In genomic region chr19:2887391-2887914, GRCh38 we compare ENCODE assay signal across 8 cellular contexts. TPM values are rescaled to one million over a fixed set of nuclear protein-coding genes. Genes with fewer than 3 reads are reported as not detected.
DNase-seq lines count a peak whose midpoint lies in the region; ATAC-seq, FAIRE-seq and TF ChIP-seq lines count a peak whose summit lies in the region.

No MANE protein-coding gene starts in this region.

- ATAC-seq in GM18873 (IDR thresholded peaks at IDR 0.05; ENCODE audit: low FRiP score, unreplicated experiment): no peak

- no peaks in the 10 kb centered on the region for H3K36me3 ChIP-seq in brain microvascular endothelial cell (replicated peaks)
- no peaks in the 10 kb centered on the region for H3K36me3 ChIP-seq in keratinocyte (ENCODE audit: control insufficient read depth in 2 of 2, extremely low read depth in 1 of 2, insufficient read depth in 2 of 2, low read length in 2 of 2)
- no peaks in the 10 kb centered on the region for H3K36me3 ChIP-seq in suprapubic skin

- H3K9me3 ChIP-seq in keratinocyte (ENCODE audit: control insufficient read depth, low read depth, low read length) (no peaks in the 10 kb centered on the region), suprapubic skin (no peaks in the 10 kb centered on the region)

- peak overlapping the region; percentile 2 for H3K4me2 ChIP-seq in keratinocyte (ENCODE audit: control insufficient read depth, extremely low read depth, insufficient read depth, low read depth, low read length)

- FAIRE-seq in keratinocyte (lab: Jason Lieb, UNC): peak; percentile 39

- no peak overlapping the region for H3K9ac ChIP-seq in keratinocyte (ENCODE audit: control insufficient read depth, extremely low read depth, insufficient read depth, low read length)

- H3K4me1 ChIP-seq in keratinocyte (ENCODE audit: control insufficient read depth, extremely low read depth, insufficient read depth, low read length) (no peaks in the 10 kb centered on the region), suprapubic skin (peaks cover 7% of the 10 kb centered on the region)

- no peaks in the 10 kb centered on the region for H4K20me1 ChIP-seq in keratinocyte (ENCODE audit: control insufficient read depth, extremely low read depth, insufficient read depth, low read length)

- TF ChIP-seq EP300 in suprapubic skin (IDR thresholded peaks at IDR 0.05): no peak

- no peaks in the 10 kb centered on the region for H3K9me1 ChIP-seq in keratinocyte (ENCODE audit: control insufficient read depth, extremely low read depth, insufficient read depth, low read length)

- no peaks in the 10 kb centered on the region for H3K79me2 ChIP-seq in keratinocyte (ENCODE audit: control insufficient read depth, insufficient read depth, low read length)

- TF ChIP-seq CTCF in brain microvascular endothelial cell (IDR thresholded peaks at IDR 0.05; ENCODE audit: low read depth, low read length, missing control alignments): peak; percentile 61
- peak; percentile 8 to 66 (median 47) for TF ChIP-seq CTCF in keratinocyte (optimal IDR thresholded peaks at IDR 0.05 in 1 of 3, IDR thresholded peaks at IDR 0.05 in 1 of 3, conservative IDR thresholded peaks at IDR 0.05 in 1 of 3; ENCODE audit: extremely low read depth in 1 of 3, insufficient read depth in 2 of 3, low read length in 3 of 3)
- TF ChIP-seq CTCF in suprapubic skin (IDR thresholded peaks at IDR 0.05): peak; percentile 25 to 57

- in situ Hi-C loops in brain microvascular endothelial cell (cut with HindIII; ENCODE audit: low pct_ligation_motif_present, low sequenced_read_pairs): no loop called here

- H3K27ac ChIP-seq in brain microvascular endothelial cell (no peak overlapping the region), keratinocyte (ENCODE audit: control insufficient read depth, insufficient read depth, low read length) (no peak overlapping the region), suprapubic skin (no peak overlapping the region)

- no peak for TF ChIP-seq POLR2A in suprapubic skin (IDR thresholded peaks at IDR 0.05)

- no peak overlapping the region for H2AFZ ChIP-seq in keratinocyte (ENCODE audit: control insufficient read depth, low read length)

- H3K4me3 ChIP-seq in brain microvascular endothelial cell (ENCODE audit: low read depth, low read length) (no peak overlapping the region), keratinocyte (ENCODE audit: control insufficient read depth in 2 of 3, extremely low read depth in 1 of 3, insufficient read depth in 2 of 3, low read depth in 1 of 3, low read length in 3 of 3) (no peak overlapping the region), suprapubic skin (no peak overlapping the region)

- dilution Hi-C loops in keratinocyte (cut with MboI; ENCODE audit: extremely low pct_ligation_motif_present, low sequenced_read_pairs): no loop called here

- H3K27me3 ChIP-seq in brain microvascular endothelial cell (replicated peaks) (no peaks in the 10 kb centered on the region), keratinocyte (ENCODE audit: control insufficient read depth, extremely low read depth, insufficient read depth, low read length) (no peaks in the 10 kb centered on the region), suprapubic skin (no peaks in the 10 kb centered on the region)

- DNase-seq in DMS79 (lab: John Stamatoyannopoulos, UW) (peak; percentile 28), HT1080 (ENCODE audit: low read depth) (peak; percentile 30), NCI-H774 (lab: John Stamatoyannopoulos, UW) (peak; percentile 66), brain microvascular endothelial cell (peak; percentile 29), keratinocyte (ENCODE audit: low read depth, low spot score) (no peak), suprapubic skin (ENCODE audit: low spot score in 2 of 2) (no peak)
- DNase-seq in effector CD8-positive, alpha-beta T cell (lab: John Stamatoyannopoulos, UW): no peak

- WGBS in suprapubic skin: 16% methylated on average over 9 of the region's 9 CpGs

RNA-seq across cellular contexts. Expression of gene ZNF57, which starts 13.3 kb away (rescaled TPM):
- not detected in 2 replicates for total RNA-seq in HT1080 (2014; rRNA removed; shearing (Covaris generic))
- 0.24 and 0.29 TPM in 2 replicates for polyA plus RNA-seq in HT1080 (2015; cell fraction: cytosol; rRNA removed)
- polyA plus RNA-seq in HT1080 (2015; cell fraction: nucleus; rRNA removed): 0.67 and 0.75 TPM in 2 replicates
- 9.4 to 10.1 TPM (median 9.7 TPM) in 3 replicates for polyA plus RNA-seq in keratinocyte
- 13.6 TPM for polyA plus RNA-seq in keratinocyte (2011; ENCODE audit: low read depth)
- polyA plus RNA-seq in keratinocyte (2011; cell fraction: cytosol; rRNA removed): 5.2 and 9.5 TPM in 2 replicates
- 10.3 and 10.9 TPM in 2 replicates for polyA plus RNA-seq in keratinocyte (2011; cell fraction: nucleus; rRNA removed)
- polyA plus RNA-seq in keratinocyte (2012; ENCODE audit: low replicate concordance): 6.6 and 16.9 TPM in 2 replicates
- polyA minus RNA-seq in keratinocyte: 3.3 to 15.6 TPM (median 15.3 TPM) in 3 replicates
- polyA minus RNA-seq in keratinocyte (2011; cell fraction: cytosol; rRNA and poly(A)+ RNA removed): 8.6 TPM
- polyA minus RNA-seq in keratinocyte (2011; cell fraction: nucleus; rRNA and poly(A)+ RNA removed): 6.0 and 9.4 TPM in 2 replicates
- total RNA-seq in suprapubic skin: 10 to 100 TPM; 16.2 to 46.2 (median 23.4) TPM

RNA-seq across cellular contexts. Expression of gene ZNF556, which starts 20.3 kb away (rescaled TPM):
- total RNA-seq in HT1080 (2014; rRNA removed; shearing (Covaris generic)): 0.03 TPM in 1 of 2 replicates, not detected in the other
- not detected in 2 replicates for polyA plus RNA-seq in HT1080 (2015; cell fraction: cytosol; rRNA removed)
- not detected in 2 replicates for polyA plus RNA-seq in HT1080 (2015; cell fraction: nucleus; rRNA removed)
- 0.01 to 0.05 TPM in 2 of 3 replicates, not detected in the other for polyA plus RNA-seq in keratinocyte
- 0.19 TPM for polyA plus RNA-seq in keratinocyte (2011; ENCODE audit: low read depth)
- polyA plus RNA-seq in keratinocyte (2011; cell fraction: cytosol; rRNA removed): not detected in 2 replicates
- polyA plus RNA-seq in keratinocyte (2011; cell fraction: nucleus; rRNA removed): 0.05 TPM in 1 of 2 replicates, not detected in the other
- not detected in 2 replicates for polyA plus RNA-seq in keratinocyte (2012; ENCODE audit: low replicate concordance)
- polyA minus RNA-seq in keratinocyte: 0.03 to 0.10 TPM in 2 of 3 replicates, not detected in the other
- not detected for polyA minus RNA-seq in keratinocyte (2011; cell fraction: cytosol; rRNA and poly(A)+ RNA removed)
- not detected in 2 replicates for polyA minus RNA-seq in keratinocyte (2011; cell fraction: nucleus; rRNA and poly(A)+ RNA removed)
- not detected for total RNA-seq in suprapubic skin

RNA-seq across cellular contexts. Expression of gene ZNF555, which starts 46.2 kb away (rescaled TPM):
- total RNA-seq in HT1080 (2014; rRNA removed; shearing (Covaris generic)): 0.11 and 1.0 TPM in 2 replicates
- 0.59 and 0.67 TPM in 2 replicates for polyA plus RNA-seq in HT1080 (2015; cell fraction: cytosol; rRNA removed)
- 0.91 and 1.5 TPM in 2 replicates for polyA plus RNA-seq in HT1080 (2015; cell fraction: nucleus; rRNA removed)
- 3.3 to 4.3 TPM (median 3.9 TPM) in 3 replicates for polyA plus RNA-seq in keratinocyte
- 1.2 TPM for polyA plus RNA-seq in keratinocyte (2011; ENCODE audit: low read depth)
- polyA plus RNA-seq in keratinocyte (2011; cell fraction: cytosol; rRNA removed): 1.6 and 3.7 TPM in 2 replicates
- 6.0 TPM in 2 replicates for polyA plus RNA-seq in keratinocyte (2011; cell fraction: nucleus; rRNA removed)
- polyA plus RNA-seq in keratinocyte (2012; ENCODE audit: low replicate concordance): 3.0 and 4.6 TPM in 2 replicates
- polyA minus RNA-seq in keratinocyte: 2.3 to 5.9 TPM (median 4.9 TPM) in 3 replicates
- 4.2 TPM for polyA minus RNA-seq in keratinocyte (2011; cell fraction: cytosol; rRNA and poly(A)+ RNA removed)
- polyA minus RNA-seq in keratinocyte (2011; cell fraction: nucleus; rRNA and poly(A)+ RNA removed): 2.1 and 7.1 TPM in 2 replicates
- 1 to 10 TPM; 2.5 to 7.6 (median 4.5) TPM for total RNA-seq in suprapubic skin

RNA-seq across cellular contexts. Expression of gene ZNF77, which starts 57.3 kb away (rescaled TPM):
- total RNA-seq in HT1080 (2014; rRNA removed; shearing (Covaris generic)): 0.07 TPM in 1 of 2 replicates, not detected in the other
- polyA plus RNA-seq in HT1080 (2015; cell fraction: cytosol; rRNA removed): 1.4 and 1.5 TPM in 2 replicates
- 2.1 and 3.0 TPM in 2 replicates for polyA plus RNA-seq in HT1080 (2015; cell fraction: nucleus; rRNA removed)
- polyA plus RNA-seq in keratinocyte: 4.7 to 6.0 TPM (median 5.2 TPM) in 3 replicates
- 4.2 TPM for polyA plus RNA-seq in keratinocyte (2011; ENCODE audit: low read depth)
- 2.6 and 4.2 TPM in 2 replicates for polyA plus RNA-seq in keratinocyte (2011; cell fraction: cytosol; rRNA removed)
- 9.4 and 10.1 TPM in 2 replicates for polyA plus RNA-seq in keratinocyte (2011; cell fraction: nucleus; rRNA removed)
- 2.3 and 4.3 TPM in 2 replicates for polyA plus RNA-seq in keratinocyte (2012; ENCODE audit: low replicate concordance)
- polyA minus RNA-seq in keratinocyte: 2.6 to 5.5 TPM (median 5.2 TPM) in 3 replicates
- polyA minus RNA-seq in keratinocyte (2011; cell fraction: cytosol; rRNA and poly(A)+ RNA removed): 3.5 TPM
- 2.7 and 5.6 TPM in 2 replicates for polyA minus RNA-seq in keratinocyte (2011; cell fraction: nucleus; rRNA and poly(A)+ RNA removed)
- 1 to 10 TPM; 2.8 to 5.6 (median 3.9) TPM for total RNA-seq in suprapubic skin

Comparison
In these comparisons a context has a peak if more than half of its experiments do, and no peak if none do; other contexts are left out.
1. DNase-seq: peak in DMS79 (single experiment), HT1080 (single experiment), NCI-H774 (single experiment) and brain microvascular endothelial cell (single experiment); none in keratinocyte (single experiment), suprapubic skin (0 of 2) and effector CD8-positive, alpha-beta T cell (single experiment).
2. RNA of gene ZNF57, which starts 13.3 kb away (total RNA-seq): 16.2 to 46.2 TPM in suprapubic skin; not detected in HT1080; every median in the first group is over 10 times any median in the second.
3. Peak in every context shown above with its lines, with median percentiles within 50 percentile points of each other: CTCF ChIP-seq.